ENCODE assay signal across 20 cellular contexts in the genomic region with DNA sequence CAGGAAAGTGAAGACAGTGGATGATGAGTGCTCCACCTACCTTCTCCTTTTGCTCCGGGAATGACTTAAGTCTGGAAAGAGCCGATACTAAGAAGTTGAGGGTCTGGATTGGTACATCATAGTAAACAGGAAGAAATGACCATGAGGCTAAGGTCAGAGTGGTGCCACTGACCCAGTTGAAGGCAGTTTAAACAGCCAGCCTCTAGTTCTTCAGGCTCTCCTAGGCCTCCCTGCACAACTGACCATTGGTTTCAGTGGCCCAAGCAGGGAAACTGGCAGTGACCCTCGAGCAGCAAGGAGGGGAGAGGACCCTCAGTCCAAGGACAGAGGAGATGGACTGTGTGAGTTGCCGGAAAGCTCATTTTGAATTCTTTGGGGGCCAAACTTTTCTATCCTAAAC.
A peak's percentile ranks its signal among the peaks of the same experiment; 100 is the strongest.
DNase-seq lines count a peak whose midpoint lies in the region; ATAC-seq and TF ChIP-seq lines count a peak whose summit lies in the region.
"Had no signal": no experiment of that assay in that cellular context is flagged by ENCODE, and none has a peak within 500 bp of the region (broad histone marks: within the 10 kb centered on the region; RNA-seq: fewer than 3 reads in every experiment).

No MANE protein-coding gene starts in this region.

- H3K4me1 Mint-ChIP-seq in activated naive CD8-positive, alpha-beta T cell (ENCODE audit: low read depth): peaks cover 81% of the 10 kb centered on the region
- H3K4me1 Mint-ChIP-seq in activated naive CD8-positive, alpha-beta T cell treated with anti-CD3 and anti-CD28 coated beads for 36 hours: peaks cover 73% of the 10 kb centered on the region
- H3K4me1 Mint-ChIP-seq in endothelial cell (ENCODE audit: unreplicated experiment): peaks cover 51% of the 10 kb centered on the region
- peaks cover 45 to 91% (median 89%) of the 10 kb centered on the region in 4 donors for H3K4me1 Mint-ChIP-seq in naive thymus-derived CD8-positive, alpha-beta T cell

- intact Hi-C loops in upper lobe of right lung (cut with DNase I): no loop called here

- H3K4me1 ChIP-seq in upper lobe of right lung: peaks cover 33% of the 10 kb centered on the region

- POLR2A ChIA-PET in naive thymus-derived CD8-positive, alpha-beta T cell (lab: Charles Lee): no interaction called here

- H3K27me3 ChIP-seq in upper lobe of right lung: no peaks in the 10 kb centered on the region
- H3K27me3 ChIP-seq: cardiac muscle cell, suprapubic skin had no signal

- no peak overlapping the region for H3K4me3 Mint-ChIP-seq in activated naive CD8-positive, alpha-beta T cell
- H3K4me3 Mint-ChIP-seq in activated naive CD8-positive, alpha-beta T cell treated with anti-CD3 and anti-CD28 coated beads for 36 hours: no peak overlapping the region
- no peak overlapping the region for H3K4me3 Mint-ChIP-seq in endothelial cell (ENCODE audit: unreplicated experiment)
- H3K4me3 Mint-ChIP-seq in naive thymus-derived CD8-positive, alpha-beta T cell: no peak overlapping the region
- H3K4me3 Mint-ChIP-seq: activated B cell treated with CpG ODN at 0.5 μM for 24 hours; activated naive CD8-positive, alpha-beta T cell treated with anti-CD3 and anti-CD28 coated beads, Interleukin-2, amount 10 ng/mL, durations not matched to agents 7 days and 5 days; CD14-positive monocyte had no signal

- H3K27ac Mint-ChIP-seq in activated naive CD8-positive, alpha-beta T cell: peak overlapping the region; percentile 2
- H3K27ac Mint-ChIP-seq in activated naive CD8-positive, alpha-beta T cell treated with anti-CD3 and anti-CD28 coated beads for 36 hours: no peak overlapping the region
- peak overlapping the region; percentile 1 for H3K27ac Mint-ChIP-seq in endothelial cell (ENCODE audit: unreplicated experiment)
- H3K27ac Mint-ChIP-seq in naive thymus-derived CD8-positive, alpha-beta T cell: peak overlapping the region in 9 of 10 donors; percentile 17 to 78 (median 59)
- H3K27ac Mint-ChIP-seq: activated B cell treated with CpG ODN at 0.5 μM for 24 hours; activated naive CD8-positive, alpha-beta T cell treated with anti-CD3 and anti-CD28 coated beads, Interleukin-2, amount 10 ng/mL, durations not matched to agents 7 days and 5 days had no signal

- no peak for DNase-seq in activated naive CD8-positive, alpha-beta T cell treated with anti-CD3 and anti-CD28 coated beads for 36 hours
- DNase-seq in endothelial cell (ENCODE audit: low spot score) (no peak), upper lobe of right lung (no peak), putamen (ENCODE audit: low spot score) (no peak), inferior parietal cortex (ENCODE audit: extremely low spot score) (no peak), T-helper 9 cell (no peak)
- DNase-seq in naive thymus-derived CD8-positive, alpha-beta T cell: no peak
- DNase-seq: activated B cell treated with CpG ODN at 0.5 μM for 24 hours; activated naive CD8-positive, alpha-beta T cell treated with anti-CD3 and anti-CD28 coated beads, Interleukin-2, amount 10 ng/mL, durations not matched to agents 7 days and 5 days; activated T-cell treated with anti-CD3 and anti-CD28 coated beads, Interleukin-2, amount 50 U/mL, for 48 hours; DMS53; Karpas-422; NCI-H1105; Right ventricle myocardium superior; stimulated activated CD4-positive, alpha-beta T cell treated with anti-CD3 and anti-CD28 coated beads, Interleukin-4, amount 100 ng/mL, for 1 hour had no signal

- TF ChIP-seq CTCF in endothelial cell (IDR thresholded peaks at IDR 0.05; ENCODE audit: unreplicated experiment) (no peak), upper lobe of right lung (IDR thresholded peaks at IDR 0.05) (no peak)

- no peaks in the 10 kb centered on the region for H3K27me3 Mint-ChIP-seq in activated naive CD8-positive, alpha-beta T cell
- H3K27me3 Mint-ChIP-seq in activated naive CD8-positive, alpha-beta T cell treated with anti-CD3 and anti-CD28 coated beads for 36 hours: no peaks in the 10 kb centered on the region
- H3K27me3 Mint-ChIP-seq in endothelial cell (ENCODE audit: unreplicated experiment): peaks cover 12% of the 10 kb centered on the region
- H3K27me3 Mint-ChIP-seq in naive thymus-derived CD8-positive, alpha-beta T cell: no peaks in the 10 kb centered on the region
- H3K27me3 Mint-ChIP-seq: activated B cell treated with CpG ODN at 0.5 μM for 24 hours; activated naive CD8-positive, alpha-beta T cell treated with anti-CD3 and anti-CD28 coated beads, Interleukin-2, amount 10 ng/mL, durations not matched to agents 7 days and 5 days had no signal

- H3K36me3 ChIP-seq in upper lobe of right lung: no peaks in the 10 kb centered on the region
- H3K36me3 ChIP-seq: cardiac muscle cell, suprapubic skin had no signal

- H3K4me3 ChIP-seq in upper lobe of right lung: no peak overlapping the region
- H3K4me3 ChIP-seq: cardiac muscle cell, skin epidermis, suprapubic skin had no signal

- no peaks in the 10 kb centered on the region for H3K36me3 Mint-ChIP-seq in activated naive CD8-positive, alpha-beta T cell
- peaks cover 26% of the 10 kb centered on the region for H3K36me3 Mint-ChIP-seq in activated naive CD8-positive, alpha-beta T cell treated with anti-CD3 and anti-CD28 coated beads for 36 hours
- H3K36me3 Mint-ChIP-seq in endothelial cell (ENCODE audit: low read depth, unreplicated experiment): peaks cover under 1% of the 10 kb centered on the region
- peaks cover 0 to 5% (median 5%) of the 10 kb centered on the region in 3 donors for H3K36me3 Mint-ChIP-seq in naive thymus-derived CD8-positive, alpha-beta T cell

- ATAC-seq in naive thymus-derived CD8-positive, alpha-beta T cell: no peak
- peak; percentile 37 for ATAC-seq in upper lobe of right lung

- H3K9me3 ChIP-seq in upper lobe of right lung: no peaks in the 10 kb centered on the region
- H3K9me3 ChIP-seq: suprapubic skin had no signal

- no peak overlapping the region for H3K27ac ChIP-seq in upper lobe of right lung
- H3K27ac ChIP-seq: cardiac muscle cell, suprapubic skin had no signal

- H3K9me3 Mint-ChIP-seq in activated naive CD8-positive, alpha-beta T cell (ENCODE audit: low read depth): no peaks in the 10 kb centered on the region
- H3K9me3 Mint-ChIP-seq in activated naive CD8-positive, alpha-beta T cell treated with anti-CD3 and anti-CD28 coated beads for 36 hours: peaks cover 4% of the 10 kb centered on the region
- H3K9me3 Mint-ChIP-seq in endothelial cell (ENCODE audit: unreplicated experiment): no peaks in the 10 kb centered on the region
- H3K9me3 Mint-ChIP-seq in naive thymus-derived CD8-positive, alpha-beta T cell: no peaks in the 10 kb centered on the region
- H3K9me3 Mint-ChIP-seq: activated B cell treated with CpG ODN at 0.5 μM for 24 hours; activated naive CD8-positive, alpha-beta T cell treated with anti-CD3 and anti-CD28 coated beads, Interleukin-2, amount 10 ng/mL, durations not matched to agents 7 days and 5 days; CD14-positive monocyte had no signal
